Comparison of ENCODE assay signal across 9 cellular contexts in the genomic region with DNA sequence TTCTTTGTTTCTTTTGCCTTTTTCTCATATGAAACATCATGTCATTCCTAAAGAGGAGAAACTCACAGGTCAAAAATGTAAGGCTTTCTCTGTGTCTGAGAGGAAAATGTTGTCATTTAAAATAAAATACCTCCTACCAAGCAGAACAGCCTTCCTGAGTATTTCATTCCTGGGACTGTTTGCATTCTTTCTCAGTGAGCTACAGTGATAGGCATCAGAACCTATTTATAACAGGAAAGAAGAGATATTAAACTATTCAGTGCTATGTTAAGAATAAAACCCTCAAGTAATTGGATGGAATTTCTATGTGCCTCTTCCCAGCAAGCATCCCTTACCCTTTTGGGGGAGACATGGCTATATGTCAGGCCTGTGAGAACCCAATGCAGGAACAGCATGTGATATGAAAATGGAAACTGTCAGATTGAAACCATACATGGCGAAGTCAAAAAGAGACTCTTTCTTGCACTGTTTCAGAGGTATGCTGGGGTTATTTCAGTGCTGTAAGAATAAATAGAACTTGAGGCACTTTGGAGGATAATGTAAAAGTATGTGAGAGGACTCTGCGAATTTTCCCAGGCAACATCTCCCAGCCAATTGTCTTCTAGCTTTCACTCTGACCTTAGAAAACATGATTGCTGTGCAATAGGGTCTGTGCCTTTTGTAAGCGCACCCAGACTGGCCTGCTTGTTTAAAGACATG.
A peak's percentile ranks its signal among the peaks of the same experiment; 100 is the strongest.
DNase-seq lines count a peak whose midpoint lies in the region; ATAC-seq, FAIRE-seq and TF ChIP-seq lines count a peak whose summit lies in the region.
"Had no signal": no experiment of that assay in that cellular context is flagged by ENCODE, and none has a peak within 500 bp of the region (broad histone marks: within the 10 kb centered on the region; RNA-seq: fewer than 3 reads in every experiment).

No MANE protein-coding gene starts in this region.

- TF ChIP-seq EP300 in stomach (IDR thresholded peaks at IDR 0.05) = no peak

- peak; percentile 18 for DNase-seq in epithelial cell of prostate (ENCODE audit: low read depth, low spot score)
- no peak for DNase-seq in stomach
- no peak for DNase-seq in NCI-H2171 (lab: John Stamatoyannopoulos, UW)
- DNase-seq in NCI-H1694 treated with DMSO at 0.1 percent for 48 hours (lab: John Stamatoyannopoulos, UW) = no peak
- DNase-seq in HuH-7.5 (ENCODE audit: low spot score) = no peak
- DNase-seq in small intestine = no peak

- ATAC-seq in GM19395 (IDR thresholded peaks at IDR 0.05; ENCODE audit: unreplicated experiment) (peak; percentile 87), HG03558 (IDR thresholded peaks at IDR 0.05; ENCODE audit: extremely low read depth, unreplicated experiment) (peak; percentile 39)

- H3K9me3 ChIP-seq in stomach = peaks cover 0 to 5% (median 0%) of the 10 kb centered on the region in 4 donors
- no peaks in the 10 kb centered on the region for H3K9me3 ChIP-seq in small intestine (ENCODE audit: control insufficient read depth, low read depth)

- no peak overlapping the region for H3K4me3 ChIP-seq in stomach
- no peak overlapping the region for H3K4me3 ChIP-seq in small intestine (ENCODE audit: low read depth in 1 of 2, low read length in 2 of 2)

- peaks cover 0 to 12% (median 0%) of the 10 kb centered on the region in 4 donors for H3K4me1 ChIP-seq in stomach
- H3K4me1 ChIP-seq in small intestine (ENCODE audit: control insufficient read depth in 2 of 2, insufficient read depth in 1 of 2, low read depth in 1 of 2, low read length in 1 of 2) = no peaks in the 10 kb centered on the region

- WGBS in stomach, 5 donors = 66 to 84% (median 78%) methylated on average over 3 of the region's 3 CpGs
- 69 to 85% (median 79%) methylated on average over 3 of the region's 3 CpGs for WGBS in small intestine, 3 donors

- TF ChIP-seq POLR2A in stomach (IDR thresholded peaks at IDR 0.05) = no peak

- H3K27me3 ChIP-seq in stomach = no peaks in the 10 kb centered on the region
- no peaks in the 10 kb centered on the region for H3K27me3 ChIP-seq in small intestine (ENCODE audit: control insufficient read depth in 2 of 2, insufficient read depth in 2 of 2, low read length in 2 of 2)

- intact Hi-C loops in stomach (cut with DNase I; ENCODE audit: low total_unique reads) = no loop called here

- H3K27ac ChIP-seq in epithelial cell of prostate (peak overlapping the region; percentile 81), stomach (peak overlapping the region in 4 of 5 donors; percentile 42 to 76 (median 63)), small intestine (ENCODE audit: low read depth in 1 of 2, low read length in 1 of 2) (peak overlapping the region in 1 of 2 donors; percentile 81)

- FAIRE-seq in small intestine (lab: Jason Lieb, UNC) = no peak
- FAIRE-seq: TTC549 had no signal

- TF ChIP-seq CTCF in stomach (IDR thresholded peaks at IDR 0.05) = no peak

- H3K36me3 ChIP-seq in stomach (no peaks in the 10 kb centered on the region), small intestine (ENCODE audit: control insufficient read depth in 2 of 2, insufficient read depth in 2 of 2, low read length in 2 of 2) (no peaks in the 10 kb centered on the region)
